Comparison of ENCODE assay signal across 18 cellular contexts in the genomic region with DNA sequence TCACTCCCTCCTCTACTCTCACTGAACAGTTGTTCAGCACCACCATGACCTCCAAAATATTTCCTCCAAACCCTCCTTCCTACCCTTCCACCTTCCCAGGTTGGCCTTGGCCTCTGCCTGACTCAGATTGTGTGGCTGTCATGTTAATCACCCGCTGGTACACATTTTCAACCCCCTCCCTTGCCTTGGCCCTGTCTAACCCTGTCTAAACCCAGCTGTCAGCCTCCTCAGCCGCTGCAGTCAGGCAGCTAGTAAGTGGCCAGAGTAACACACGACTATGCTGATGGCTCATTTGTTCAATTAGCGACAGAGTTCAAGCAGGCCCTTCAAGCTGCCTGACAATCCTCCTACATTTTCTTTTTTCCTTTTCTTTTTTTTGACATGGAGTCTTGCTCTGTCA. TPM values are rescaled to one million over a fixed set of nuclear protein-coding genes. Genes with fewer than 3 reads are reported as not detected.
A peak's percentile ranks its signal among the peaks of the same experiment; 100 is the strongest.
DNase-seq lines count a peak whose midpoint lies in the region; ATAC-seq and TF ChIP-seq lines count a peak whose summit lies in the region.
"Had no signal": no experiment of that assay in that cellular context is flagged by ENCODE, and none has a peak within 500 bp of the region (broad histone marks: within the 10 kb centered on the region; RNA-seq: fewer than 3 reads in every experiment).

No MANE protein-coding gene starts in this region.

- H3K27ac ChIP-seq in GM23338 (ENCODE audit: low read depth) = no peak overlapping the region
- peak overlapping the region in 2 of 4 donors; percentile 53 to 57 for H3K27ac ChIP-seq in body of pancreas
- no peak overlapping the region for H3K27ac ChIP-seq in thyroid gland
- no peak overlapping the region for H3K27ac ChIP-seq in transverse colon
- H3K27ac ChIP-seq in GM23248 = no peak overlapping the region
- H3K27ac ChIP-seq: 22Rv1, HL-60, RWPE1 had no signal

- H3K36me3 ChIP-seq in GM23338 (ENCODE audit: insufficient read depth) (no peaks in the 10 kb centered on the region), body of pancreas (replicated peaks in 1 of 2; ENCODE audit: insufficient read depth in 1 of 2, low read depth in 2 of 2) (no peaks in the 10 kb centered on the region), thyroid gland (no peaks in the 10 kb centered on the region), transverse colon (no peaks in the 10 kb centered on the region), GM23248 (ENCODE audit: low read depth) (no peaks in the 10 kb centered on the region)
- H3K36me3 ChIP-seq: BE2C had no signal

- H3K27ac Mint-ChIP-seq in GM23338 (peak overlapping the region; percentile 14; the same call in 1 of the 2 replicates), neural crest cell (ENCODE audit: unreplicated experiment) (peak overlapping the region; percentile 57)
- H3K27ac Mint-ChIP-seq: CD4-positive, alpha-beta T cell had no signal

- H3K27me3 ChIP-seq in GM23338 (ENCODE audit: insufficient read depth) (no peaks in the 10 kb centered on the region), body of pancreas (no peaks in the 10 kb centered on the region), thyroid gland (no peaks in the 10 kb centered on the region), transverse colon (no peaks in the 10 kb centered on the region), GM23248 (replicated peaks; ENCODE audit: insufficient read depth) (peaks cover 4% of the 10 kb centered on the region; the same call in 1 of the 2 replicates)
- H3K27me3 ChIP-seq: BE2C had no signal

- H3K9ac ChIP-seq in GM23248 = no peak overlapping the region

- H3K4me3 ChIP-seq in GM23338 = no peak overlapping the region
- no peak overlapping the region for H3K4me3 ChIP-seq in body of pancreas
- H3K4me3 ChIP-seq in thyroid gland (replicated peaks in 1 of 3) = no peak overlapping the region
- no peak overlapping the region for H3K4me3 ChIP-seq in transverse colon
- no peak overlapping the region for H3K4me3 ChIP-seq in GM23248

- TF ChIP-seq POLR2A in body of pancreas (IDR thresholded peaks at IDR 0.05) (no peak), thyroid gland (IDR thresholded peaks at IDR 0.05) (no peak), transverse colon (IDR thresholded peaks at IDR 0.05) (no peak)

- H3F3A ChIP-seq in GM23338 (replicated peaks; ENCODE audit: low read depth) (no peaks in the 10 kb centered on the region), GM23248 (ENCODE audit: insufficient read depth) (no peaks in the 10 kb centered on the region)

- H3K4me1 ChIP-seq in GM23338 (ENCODE audit: insufficient read depth) (no peaks in the 10 kb centered on the region), body of pancreas (peaks cover 19% of the 10 kb centered on the region), thyroid gland (no peaks in the 10 kb centered on the region), transverse colon (no peaks in the 10 kb centered on the region), GM23248 (ENCODE audit: insufficient read depth) (no peaks in the 10 kb centered on the region)
- H3K4me1 ChIP-seq: BE2C had no signal

- peaks cover 10% of the 10 kb centered on the region for H3K27me3 Mint-ChIP-seq in GM23338 (ENCODE audit: insufficient read depth, low read depth, poor library complexity)
- H3K27me3 Mint-ChIP-seq in neural crest cell (ENCODE audit: low read depth) = peaks cover 26% of the 10 kb centered on the region

- H4K20me1 ChIP-seq in GM23338 (replicated peaks; ENCODE audit: insufficient read depth) = no peaks in the 10 kb centered on the region
- no peaks in the 10 kb centered on the region for H4K20me1 ChIP-seq in GM23248 (ENCODE audit: insufficient read depth)

- H3K36me3 Mint-ChIP-seq in GM23338 (ENCODE audit: low read depth) (no peaks in the 10 kb centered on the region), neural crest cell (ENCODE audit: low read depth) (no peaks in the 10 kb centered on the region)

- in situ Hi-C loops in transverse colon (cut with MboI; ENCODE audit: low pct_ligation_motif_present in 1 of 4, low pct_unique_long_range_greater_than_20kb in 1 of 4, low sequenced_read_pairs in 3 of 4) = no loop called here
- in situ Hi-C loops in GM23248 (cut with MboI) = no loop called here

- H3K4me1 Mint-ChIP-seq in GM23338 = peaks cover 14% of the 10 kb centered on the region; the same call in 2 of the 3 replicates
- H3K4me1 Mint-ChIP-seq in neural crest cell = peaks cover 6% of the 10 kb centered on the region

- no peak for TF ChIP-seq EP300 in transverse colon (IDR thresholded peaks at IDR 0.05; ENCODE audit: low read depth)

- H3K9me3 ChIP-seq in body of pancreas = no peaks in the 10 kb centered on the region
- H3K9me3 ChIP-seq in thyroid gland = no peaks in the 10 kb centered on the region
- no peaks in the 10 kb centered on the region for H3K9me3 ChIP-seq in transverse colon
- H3K9me3 ChIP-seq in GM23248 (ENCODE audit: low read depth) = no peaks in the 10 kb centered on the region
- H3K9me3 ChIP-seq: BE2C had no signal

- H3K4me2 ChIP-seq in GM23338 (no peak overlapping the region), GM23248 (ENCODE audit: unreplicated experiment) (no peak overlapping the region)

- H3K4me3 Mint-ChIP-seq in GM23338 (no peak overlapping the region), neural crest cell (no peak overlapping the region)
- H3K4me3 Mint-ChIP-seq: CD4-positive, alpha-beta T cell had no signal

- H2AFZ ChIP-seq in GM23338 (peak overlapping the region; percentile 38; the same call in 1 of the 2 replicates), GM23248 (no peak overlapping the region)

- intact Hi-C loops in body of pancreas (cut with DNase I) (no loop called here), thyroid gland (cut with DNase I) (no loop called here), transverse colon (cut with DNase I; ENCODE audit: low total_unique reads) (loop anchor here (10.0 kb wide), 1 partner anchor 602 kb away; no protein-coding TSS in a partner anchor)

- TF ChIP-seq CTCF in GM23338 (conservative IDR thresholded peaks at IDR 0.05; ENCODE audit: low read depth in 2 of 2) (no peak), body of pancreas (IDR thresholded peaks at IDR 0.05) (no peak), neural crest cell (conservative IDR thresholded peaks at IDR 0.05) (no peak), thyroid gland (IDR thresholded peaks at IDR 0.05) (no peak), transverse colon (IDR thresholded peaks at IDR 0.05) (no peak)

- ATAC-seq in GM23338 (no peak), body of pancreas (peak; percentile 93)

- H3K9me2 ChIP-seq in GM23338 (ENCODE audit: insufficient read depth) (no peaks in the 10 kb centered on the region), GM23248 (ENCODE audit: insufficient read depth) (no peaks in the 10 kb centered on the region)

- H3K9me3 Mint-ChIP-seq in GM23338 (no peaks in the 10 kb centered on the region; the same call in 2 of the 3 replicates), neural crest cell (no peaks in the 10 kb centered on the region)
- H3K9me3 Mint-ChIP-seq: CD4-positive, alpha-beta T cell had no signal

- WGBS in body of pancreas, 2 donors = 17 to 25% methylated on average over 4 of the region's 4 CpGs
- WGBS in thyroid gland, 2 donors = 60 to 69% methylated on average over 4 of the region's 4 CpGs
- WGBS in transverse colon (ENCODE audit: low coverage in 1 of 2), 2 donors = 71 to 75% methylated on average over 1 to 4 of the region's 4 CpGs
- WGBS in GM23248 (ENCODE audit: low coverage in 1 of 2, low lambda C conversion rate in 2 of 2, missing lambda C conversion rate in 2 of 2), 2 experiments = 61 to 66% methylated on average over 4 of the region's 4 CpGs

- H3K79me2 ChIP-seq in GM23338 (replicated peaks; ENCODE audit: insufficient read depth) (no peaks in the 10 kb centered on the region), GM23248 (ENCODE audit: insufficient read depth) (no peaks in the 10 kb centered on the region)

- DNase-seq in DMS 273 (lab: John Stamatoyannopoulos, UW; ENCODE audit: unreplicated experiment) (peak; percentile 48), DMS 273 treated with DMSO at 0.1 percent for 48 hours (lab: John Stamatoyannopoulos, UW) (no peak), GM23338 (ENCODE audit: low spot score) (no peak), body of pancreas (peak; percentile 44 to 64 (median 51)), neural crest cell (ENCODE audit: low read depth, low spot score) (no peak), thyroid gland (no peak), transverse colon (no peak), GM23248 (no peak)
- DNase-seq: BE2C; CD4-positive, alpha-beta T cell; DMS79; HCEC 1CT; NCI-H2029; NCI-H226; NCI-H526 treated with DMSO at 0.1 percent for 48 hours had no signal

TF ChIP-seq in GM23338, 12 proteins besides CTCF, POLR2A, EP300 and RAD21 (continues in another document):
- TF ChIP-seq STAT1 (IDR thresholded peaks at IDR 0.05; ENCODE audit: unreplicated experiment) = no peak
- TF ChIP-seq ZNF114 (CRISPR knock-in tag; IDR thresholded peaks at IDR 0.05) = no peak
- TF ChIP-seq ZNF331 (CRISPR knock-in tag; IDR thresholded peaks at IDR 0.05; ENCODE audit: low read depth) = no peak
- TF ChIP-seq JUNB (IDR thresholded peaks at IDR 0.05; ENCODE audit: unreplicated experiment) = no peak
- no peak for TF ChIP-seq NANOG (IDR thresholded peaks at IDR 0.05; ENCODE audit: borderline replicate concordance)

RNA-seq across cellular contexts. Expression of gene ING2, which starts 18.0 kb away (rescaled TPM):
- total RNA-seq in GM23338 (2014; rRNA removed; shearing (Covaris generic)) = 18.5 and 21.5 TPM in 2 replicates
- 32.8 and 34.2 TPM in 2 replicates for polyA plus RNA-seq in GM23338 (2016; fragmentation: Nextera tagmentation; extraction: Ambion mirVana)
- 10 to 100 TPM in 1 of 2 donors, 1 to 10 TPM in 1; 3.6 to 14.5 TPM for total RNA-seq in body of pancreas
- total RNA-seq in neural crest cell = 16.9 and 18.1 TPM in 2 replicates
- 10 to 100 TPM; 17.2 to 21.4 (median 18.8) TPM for total RNA-seq in thyroid gland
- 10 to 100 TPM in 2 of 4 donors, not detected in 2; 15.4 to 16.9 TPM for total RNA-seq in transverse colon
- total RNA-seq in GM23248 (2014; rRNA removed; shearing (Covaris generic)) = 6.4 and 12.2 TPM in 2 replicates
- polyA plus RNA-seq in GM23248 (2016; fragmentation: Nextera tagmentation; extraction: Ambion mirVana) = 20.5 and 22.8 TPM in 2 replicates

Comparison
In these comparisons a context has a peak if more than half of its experiments do, and no peak if none do; other contexts are left out.
1. DNase-seq: peak in DMS 273 (single experiment) and body of pancreas (4 of 4); none in DMS 273 treated with DMSO at 0.1 percent for 48 hours (single experiment), GM23338 (single experiment), neural crest cell (single experiment), thyroid gland (0 of 2), transverse colon (single experiment) and GM23248 (single experiment).